17 cellular contexts compared by ENCODE assay signal in the genomic region with DNA sequence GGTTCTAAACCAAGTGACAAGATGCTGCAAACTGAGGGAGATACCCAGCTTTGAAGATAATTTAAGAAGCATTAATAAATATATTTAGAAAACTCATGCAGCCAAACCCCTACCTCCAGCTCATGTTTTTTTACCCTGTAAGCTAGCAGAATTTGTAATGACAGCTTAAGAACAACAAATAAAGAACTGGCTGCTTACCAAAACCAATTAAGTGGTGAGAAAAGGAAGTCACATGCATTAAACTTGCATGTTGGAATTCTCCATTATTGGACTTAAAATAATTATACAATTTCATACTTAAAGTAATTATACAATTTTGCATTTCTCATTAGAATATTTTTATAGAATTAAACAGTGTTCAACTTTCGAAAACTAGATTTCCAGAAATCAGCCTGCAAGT.
DNase-seq lines count a peak whose midpoint lies in the region; ATAC-seq, FAIRE-seq and TF ChIP-seq lines count a peak whose summit lies in the region.
"Had no signal": no experiment of that assay in that cellular context is flagged by ENCODE, and none has a peak within 500 bp of the region (broad histone marks: within the 10 kb centered on the region; RNA-seq: fewer than 3 reads in every experiment).

No MANE protein-coding gene starts in this region.

- POLR2A ChIA-PET in IMR-90 (lab: Charles Lee; ENCODE audit: unreplicated experiment) (no interaction called here), endothelial cell of umbilical vein (lab: Charles Lee) (no interaction called here)

- no peaks in the 10 kb centered on the region for H3K36me3 Mint-ChIP-seq in activated naive CD8-positive, alpha-beta T cell treated with anti-CD3 and anti-CD28 coated beads for 36 hours
- H3K36me3 Mint-ChIP-seq: activated naive CD8-positive, alpha-beta T cell; mesothelial cell of epicardium had no signal

- FAIRE-seq in endothelial cell of umbilical vein (lab: Jason Lieb, UNC), result peak; percentile 77
- FAIRE-seq: frontal cortex had no signal

- no peaks in the 10 kb centered on the region for H3K9me3 Mint-ChIP-seq in activated naive CD8-positive, alpha-beta T cell treated with anti-CD3 and anti-CD28 coated beads for 36 hours
- H3K9me3 Mint-ChIP-seq: activated B cell treated with CpG ODN at 0.5 μM for 24 hours, mesothelial cell of epicardium had no signal

- H3K9ac ChIP-seq in IMR-90 (ENCODE audit: low read depth, low read length) (no peak overlapping the region), endothelial cell of umbilical vein (replicated peaks; ENCODE audit: extremely low read depth, insufficient read depth, low read length) (no peak overlapping the region)

- peaks cover 14% of the 10 kb centered on the region for H3K4me1 Mint-ChIP-seq in activated naive CD8-positive, alpha-beta T cell treated with anti-CD3 and anti-CD28 coated beads for 36 hours
- H3K4me1 Mint-ChIP-seq: activated B cell treated with CpG ODN at 0.5 μM for 24 hours, mesothelial cell of epicardium had no signal

- H3K18ac ChIP-seq in IMR-90 (ENCODE audit: low read depth, low read length), result no peak overlapping the region

- H4K91ac ChIP-seq in IMR-90 (ENCODE audit: insufficient read depth, low read depth, low read length), result no peak overlapping the region

- H2AK9ac ChIP-seq in IMR-90 (replicated peaks; ENCODE audit: low read depth, low read length, poor library complexity), result no peak overlapping the region

- H3K27me3 Mint-ChIP-seq in activated naive CD8-positive, alpha-beta T cell treated with anti-CD3 and anti-CD28 coated beads for 36 hours, result peaks cover 9% of the 10 kb centered on the region

- H3K4me3 ChIP-seq in IMR-90 (ENCODE audit: insufficient read depth, low read depth, low read length) (no peak overlapping the region), endothelial cell of umbilical vein (replicated peaks in 1 of 3; ENCODE audit: insufficient read depth in 1 of 3, low read depth in 1 of 3, low read length in 3 of 3) (no peak overlapping the region), heart right ventricle (no peak overlapping the region)
- H3K4me3 ChIP-seq: coronary artery, psoas muscle had no signal

- CTCF ChIA-PET in IMR-90 (lab: Yijun Ruan, JAX), result no interaction called here
- CTCF ChIA-PET in endothelial cell of umbilical vein (lab: Charles Lee), result interaction anchor here (0.7 to 2.3 kb wide), 6 partner anchors 12 to 311 kb away, joined by 3 to 8 read pairs (median 4); no protein-coding TSS in a partner anchor

- H2BK15ac ChIP-seq in IMR-90 (ENCODE audit: low read depth, low read length), result no peak overlapping the region

- WGBS in IMR-90 (ENCODE audit: extremely low coverage in 2 of 2, insufficient read length in 1 of 2), 2 experiments, result no CpG with 5 or more reads among the region's 1 CpG
- WGBS in heart right ventricle, 2 donors, result 92 to 93% methylated on average over 1 of the region's 1 CpG

- H2BK5ac ChIP-seq in IMR-90 (ENCODE audit: low read depth, low read length, poor library complexity, severe bottlenecking), result no peak overlapping the region

- intact Hi-C loops in IMR-90 (cut with micrococcal nuclease), result no loop called here
- intact Hi-C loops in endothelial cell of umbilical vein (cut with micrococcal nuclease), result loop anchor here (1.0 to 10.0 kb wide), 2 partner anchors 11 to 696 kb away; a partner anchor contains a TSS
- intact Hi-C loops in heart right ventricle (cut with DNase I), result no loop called here

- no peak overlapping the region for H3K27ac Mint-ChIP-seq in activated naive CD8-positive, alpha-beta T cell treated with anti-CD3 and anti-CD28 coated beads for 36 hours
- H3K27ac Mint-ChIP-seq: activated B cell treated with CpG ODN at 0.5 μM for 24 hours; activated naive CD8-positive, alpha-beta T cell; activated T-cell treated with anti-CD3 and anti-CD28 coated beads, Interleukin-2, amount 50 U/mL, for 72 hours; mesothelial cell of epicardium had no signal

- ATAC-seq in IMR-90 (ENCODE audit: low read depth), result no peak
- no peak for ATAC-seq in heart right ventricle
- ATAC-seq: activated T-cell treated with anti-CD3 and anti-CD28 coated beads, Interleukin-2, amount 50 U/mL, for 72 hours; psoas muscle had no signal

- no peak overlapping the region for H4K5ac ChIP-seq in IMR-90 (ENCODE audit: low read depth, low read length)

- no peaks in the 10 kb centered on the region for H4K20me1 ChIP-seq in IMR-90 (ENCODE audit: insufficient read depth, low read length)
- no peaks in the 10 kb centered on the region for H4K20me1 ChIP-seq in endothelial cell of umbilical vein (replicated peaks; ENCODE audit: control insufficient read depth, extremely low read depth, insufficient read depth, low read length)

- no peaks in the 10 kb centered on the region; a peak in 1 of 4 replicates for H3K79me1 ChIP-seq in IMR-90 (ENCODE audit: low read depth in 1 of 2, low read length in 2 of 2)

- H3K9me3 ChIP-seq in IMR-90 (ENCODE audit: control insufficient read depth, insufficient read depth, low read length) (no peaks in the 10 kb centered on the region), endothelial cell of umbilical vein (replicated peaks; ENCODE audit: control insufficient read depth, insufficient read depth, low read length) (no peaks in the 10 kb centered on the region), heart right ventricle (no peaks in the 10 kb centered on the region)
- H3K9me3 ChIP-seq: psoas muscle had no signal

- H2AFZ ChIP-seq in IMR-90 (replicated peaks; ENCODE audit: low read length, poor library complexity), result no peak overlapping the region
- H2AFZ ChIP-seq in endothelial cell of umbilical vein (ENCODE audit: low read depth, low read length), result no peak overlapping the region

- no peak overlapping the region for H3K56ac ChIP-seq in IMR-90 (ENCODE audit: extremely low read depth, insufficient read depth, low read length)

- peak overlapping the region; percentile 53; the same call in 1 of the 2 replicates for H2BK120ac ChIP-seq in IMR-90 (ENCODE audit: low read depth, low read length)

- H2BK20ac ChIP-seq in IMR-90 (ENCODE audit: low read depth, low read length), result no peak overlapping the region

- H3K23ac ChIP-seq in IMR-90 (ENCODE audit: low read depth, low read length), result no peak overlapping the region

- H3K4me2 ChIP-seq in IMR-90 (ENCODE audit: low read depth, low read length) (no peak overlapping the region), endothelial cell of umbilical vein (ENCODE audit: insufficient read depth, low read length) (peak overlapping the region; percentile 17)

- DNase-seq in DMS 273 (lab: John Stamatoyannopoulos, UW; ENCODE audit: unreplicated experiment), result peak; percentile 71
- no peak for DNase-seq in IMR-90
- peak; percentile 61 for DNase-seq in NCI-H2081 treated with DMSO at 0.1 percent for 48 hours (lab: John Stamatoyannopoulos, UW)
- peak; percentile 69 for DNase-seq in endothelial cell of umbilical vein (ENCODE audit: low read depth, low spot score)
- DNase-seq in NCI-H524 (lab: John Stamatoyannopoulos, UW), result no peak
- no peak for DNase-seq in heart right ventricle
- no peak for DNase-seq in activated naive CD8-positive, alpha-beta T cell treated with anti-CD3 and anti-CD28 coated beads for 36 hours
- DNase-seq in KG1 (lab: John Stamatoyannopoulos, UW), result no peak
- DNase-seq: activated B cell treated with CpG ODN at 0.5 μM for 24 hours; activated T-cell treated with anti-CD3 and anti-CD28 coated beads, Interleukin-2, amount 50 U/mL, for 72 hours; MM.1S; NCI-H446 treated with DMSO at 0.1 percent for 48 hours; psoas muscle had no signal

- H2AK5ac ChIP-seq in IMR-90 (ENCODE audit: low read depth, low read length), result no peak overlapping the region

- H3K27me3 ChIP-seq in IMR-90 (ENCODE audit: control insufficient read depth, insufficient read depth, low read length) (no peaks in the 10 kb centered on the region), endothelial cell of umbilical vein (ENCODE audit: control insufficient read depth in 2 of 2, insufficient read depth in 2 of 2, low read length in 2 of 2) (no peaks in the 10 kb centered on the region), heart right ventricle (no peaks in the 10 kb centered on the region)

- TF ChIP-seq RAD21 in IMR-90 (IDR thresholded peaks at IDR 0.05; ENCODE audit: low read length), result no peak

- TF ChIP-seq POLR2A in IMR-90 (IDR thresholded peaks at IDR 0.05; ENCODE audit: low read depth, low read length), result no peak
- no peak for TF ChIP-seq POLR2A in endothelial cell of umbilical vein (IDR thresholded peaks at IDR 0.05; ENCODE audit: low read depth, low read length)

- H3K14ac ChIP-seq in IMR-90 (replicated peaks; ENCODE audit: low read depth, low read length), result no peak overlapping the region

- dilution Hi-C loops in IMR-90 (cut with HindIII; ENCODE audit: low sequenced_read_pairs, unreplicated experiment), result no loop called here
- dilution Hi-C loops in endothelial cell of umbilical vein (cut with MboI; ENCODE audit: extremely low pct_ligation_motif_present, low sequenced_read_pairs), result no loop called here

- peaks cover 14% of the 10 kb centered on the region for H3K4me1 ChIP-seq in IMR-90 (ENCODE audit: control insufficient read depth, insufficient read depth, low read length)
- peaks cover 53% of the 10 kb centered on the region for H3K4me1 ChIP-seq in endothelial cell of umbilical vein (ENCODE audit: control insufficient read depth, extremely low read depth, insufficient read depth, low read length)
- H3K4me1 ChIP-seq in heart right ventricle, result peaks cover 0 to 43% (median 0%) of the 10 kb centered on the region in 9 donors
- H3K4me1 ChIP-seq: psoas muscle had no signal

- TF ChIP-seq CTCF in IMR-90 (conservative IDR thresholded peaks at IDR 0.05; ENCODE audit: low read depth, low read length) (no peak), endothelial cell of umbilical vein (IDR thresholded peaks at IDR 0.05; ENCODE audit: extremely low read depth in 1 of 2, insufficient read depth in 1 of 2, low read depth in 1 of 2, low read length in 2 of 2) (no peak), heart right ventricle (IDR thresholded peaks at IDR 0.05) (no peak)

- H3K79me2 ChIP-seq in endothelial cell of umbilical vein (ENCODE audit: control insufficient read depth, insufficient read depth, low read length), result no peaks in the 10 kb centered on the region

- no peak overlapping the region for H3K4ac ChIP-seq in IMR-90 (ENCODE audit: low read depth, low read length)

- no peak overlapping the region for H3K27ac ChIP-seq in IMR-90 (ENCODE audit: insufficient read depth, low read length)
- no peak overlapping the region for H3K27ac ChIP-seq in endothelial cell of umbilical vein (ENCODE audit: insufficient read depth, low read depth, low read length)
- H3K27ac ChIP-seq in heart right ventricle, result no peak overlapping the region
- H3K27ac ChIP-seq: coronary artery, psoas muscle had no signal

- H3K9me1 ChIP-seq in IMR-90 (ENCODE audit: insufficient read depth, low read length) (peaks cover 16% of the 10 kb centered on the region), endothelial cell of umbilical vein (replicated peaks; ENCODE audit: control insufficient read depth, extremely low read depth, insufficient read depth, low read length) (no peaks in the 10 kb centered on the region)

- in situ Hi-C loops in IMR-90 (cut with MboI; ENCODE audit: low sequenced_read_pairs), result no loop called here

- no peak overlapping the region for H3K4me3 Mint-ChIP-seq in activated naive CD8-positive, alpha-beta T cell treated with anti-CD3 and anti-CD28 coated beads for 36 hours
- H3K4me3 Mint-ChIP-seq: activated B cell treated with CpG ODN at 0.5 μM for 24 hours; activated naive CD8-positive, alpha-beta T cell; activated T-cell treated with anti-CD3 and anti-CD28 coated beads, Interleukin-2, amount 50 U/mL, for 72 hours; mesothelial cell of epicardium had no signal

- H3K36me3 ChIP-seq in IMR-90 (ENCODE audit: control insufficient read depth, insufficient read depth, low read length), result no peaks in the 10 kb centered on the region
- H3K36me3 ChIP-seq in endothelial cell of umbilical vein (ENCODE audit: control insufficient read depth in 2 of 2, extremely low read depth in 1 of 2, insufficient read depth in 2 of 2, low read length in 2 of 2), result no peaks in the 10 kb centered on the region
- H3K36me3 ChIP-seq in heart right ventricle, result no peaks in the 10 kb centered on the region

- BruUV-seq in IMR-90 (replicated peaks; lab: Mats Ljungman, UMichigan) (no TSS peak), endothelial cell of umbilical vein (replicated peaks; lab: Mats Ljungman, UMichigan) (no TSS peak)

- no peak overlapping the region for H4K8ac ChIP-seq in IMR-90 (ENCODE audit: low read depth in 2 of 2, low read length in 2 of 2)

Comparison
In these comparisons a context has a peak if more than half of its experiments do, and no peak if none do; other contexts are left out.
1. DNase-seq: peak in DMS 273 (single experiment), NCI-H2081 treated with DMSO at 0.1 percent for 48 hours (single experiment) and endothelial cell of umbilical vein (single experiment); none in IMR-90 (single experiment), NCI-H524 (0 of 2), heart right ventricle (0 of 2), activated naive CD8-positive, alpha-beta T cell treated with anti-CD3 and anti-CD28 coated beads for 36 hours (single experiment) and KG1 (single experiment).